ENCODE assay signal across 19 cellular contexts in genomic region chr7:13336227-13336626, GRCh38.
DNase-seq lines count a peak whose midpoint lies in the region; ATAC-seq and TF ChIP-seq lines count a peak whose summit lies in the region.
"Had no signal": no experiment of that assay in that cellular context is flagged by ENCODE, and none has a peak within 500 bp of the region (broad histone marks: within the 10 kb centered on the region; RNA-seq: fewer than 3 reads in every experiment).

No MANE protein-coding gene starts in this region.

- no peak overlapping the region for H3K4me3 ChIP-seq in adipocyte (ENCODE audit: low read length)
- H3K4me3 ChIP-seq in fibroblast of lung (replicated peaks in 1 of 4; ENCODE audit: control extremely low read depth in 1 of 4, insufficient read depth in 1 of 4, low read depth in 3 of 4, low read length in 4 of 4) = no peak overlapping the region
- H3K4me3 ChIP-seq in retinal pigment epithelial cell (ENCODE audit: low read length) = no peak overlapping the region
- H3K4me3 ChIP-seq in esophagus squamous epithelium = no peak overlapping the region
- H3K4me3 ChIP-seq: esophagus muscularis mucosa, prostate gland, suprapubic skin had no signal

- H3K9ac ChIP-seq in adipocyte (ENCODE audit: low read length) (no peak overlapping the region), fibroblast of lung (ENCODE audit: insufficient read depth, low read length) (no peak overlapping the region)

- TF ChIP-seq POLR2A in esophagus squamous epithelium (IDR thresholded peaks at IDR 0.05) = no peak

- H3K9me3 ChIP-seq in adipocyte (ENCODE audit: control insufficient read depth, low read length) = no peaks in the 10 kb centered on the region
- H3K9me3 ChIP-seq in fibroblast of lung (ENCODE audit: control insufficient read depth, insufficient read depth, low read depth, low read length) = no peaks in the 10 kb centered on the region
- H3K9me3 ChIP-seq in esophagus squamous epithelium = no peaks in the 10 kb centered on the region
- H3K9me3 ChIP-seq: BE2C, esophagus muscularis mucosa, prostate gland, suprapubic skin had no signal

- DNase-seq in GM04504 (ENCODE audit: low read depth) = peak; percentile 52
- DNase-seq in adipocyte (ENCODE audit: low read depth) = peak; percentile 82
- peak; percentile 55 to 74 for DNase-seq in fibroblast of lung (ENCODE audit: low read depth in 2 of 2)
- DNase-seq in retinal pigment epithelial cell (ENCODE audit: low read depth) = peak; percentile 26
- DNase-seq in NCI-H748 (lab: John Stamatoyannopoulos, UW; ENCODE audit: unreplicated experiment) = no peak
- no peak for DNase-seq in esophagus squamous epithelium (lab: John Stamatoyannopoulos, UW)
- DNase-seq: activated CD4-positive, alpha-beta T cell treated with anti-CD3 and anti-CD28 coated beads, Interleukin-2, amount 50 U/mL, for 4 hours; BE2C; Calu3; NCI-H1930; NCI-H510A; Right ventricle myocardium superior had no signal

- no peaks in the 10 kb centered on the region for H3K79me2 ChIP-seq in fibroblast of lung (ENCODE audit: control insufficient read depth, insufficient read depth, low read length)

- H3K27me3 ChIP-seq in adipocyte (replicated peaks; ENCODE audit: control insufficient read depth, insufficient read depth, low read length) = no peaks in the 10 kb centered on the region
- H3K27me3 ChIP-seq in fibroblast of lung (ENCODE audit: control insufficient read depth, insufficient read depth, low read length) = no peaks in the 10 kb centered on the region
- no peaks in the 10 kb centered on the region for H3K27me3 ChIP-seq in esophagus squamous epithelium
- H3K27me3 ChIP-seq: BE2C, esophagus muscularis mucosa, suprapubic skin had no signal

- no peak for TF ChIP-seq CTCF in fibroblast of lung (conservative IDR thresholded peaks at IDR 0.05 in 1 of 2, IDR thresholded peaks at IDR 0.05 in 1 of 2; ENCODE audit: low read depth in 1 of 2, low read length in 2 of 2)
- no peak for TF ChIP-seq CTCF in retinal pigment epithelial cell (conservative IDR thresholded peaks at IDR 0.05; ENCODE audit: low read depth, low read length)
- no peak for TF ChIP-seq CTCF in esophagus squamous epithelium (IDR thresholded peaks at IDR 0.05)

- 29 to 36% methylated on average over 4 of the region's 4 CpGs for WGBS in esophagus squamous epithelium, 2 donors

- no peak overlapping the region for H2AFZ ChIP-seq in fibroblast of lung (ENCODE audit: low read length)

- intact Hi-C loops in esophagus squamous epithelium (cut with DNase I) = no loop called here

- no peak overlapping the region for H3K4me2 ChIP-seq in fibroblast of lung (ENCODE audit: extremely low read depth, insufficient read depth, low read length)

- H4K20me1 ChIP-seq in fibroblast of lung (ENCODE audit: control insufficient read depth, extremely low read depth, insufficient read depth, low read length) = no peaks in the 10 kb centered on the region

- H3K4me1 ChIP-seq in adipocyte (ENCODE audit: control insufficient read depth, insufficient read depth, low read length) (peaks cover 12% of the 10 kb centered on the region), fibroblast of lung (ENCODE audit: control insufficient read depth, extremely low read depth, insufficient read depth, low read length) (no peaks in the 10 kb centered on the region), esophagus squamous epithelium (no peaks in the 10 kb centered on the region)
- H3K4me1 ChIP-seq: BE2C, esophagus muscularis mucosa, prostate gland, suprapubic skin had no signal

- no peak for ATAC-seq in HG03442 (IDR thresholded peaks at IDR 0.05; ENCODE audit: unreplicated experiment)
- no peak for ATAC-seq in HG02973 (IDR thresholded peaks at IDR 0.05; ENCODE audit: unreplicated experiment)
- ATAC-seq: activated naive CD4-positive, alpha-beta T cell treated with anti-CD3 and anti-CD28 coated beads, Interleukin-2, amount 50 U/mL, for 72 hours had no signal

- H3K36me3 ChIP-seq in adipocyte (ENCODE audit: control insufficient read depth, insufficient read depth, low read length, severe bottlenecking) = no peaks in the 10 kb centered on the region
- H3K36me3 ChIP-seq in fibroblast of lung (ENCODE audit: control insufficient read depth, insufficient read depth, low read length) = no peaks in the 10 kb centered on the region
- H3K36me3 ChIP-seq in esophagus squamous epithelium = no peaks in the 10 kb centered on the region
- H3K36me3 ChIP-seq: BE2C, esophagus muscularis mucosa, prostate gland, suprapubic skin had no signal

- no peak overlapping the region for H3K27ac ChIP-seq in fibroblast of lung (ENCODE audit: insufficient read depth, low read length)
- no peak overlapping the region for H3K27ac ChIP-seq in esophagus squamous epithelium
- H3K27ac ChIP-seq: esophagus muscularis mucosa, prostate gland, suprapubic skin, VCaP had no signal

Comparison
In these comparisons a context has a peak if more than half of its experiments do, and no peak if none do; other contexts are left out.
1. DNase-seq: peak in GM04504 (single experiment), adipocyte (single experiment), fibroblast of lung (2 of 2) and retinal pigment epithelial cell (single experiment); none in NCI-H748 (single experiment) and esophagus squamous epithelium (single experiment).